8 cellular contexts compared by ENCODE assay signal in genomic region chr6:28980797-28981390, GRCh38. TPM values are rescaled to one million over a fixed set of nuclear protein-coding genes. Genes with fewer than 3 reads are reported as not detected.
DNase-seq lines count a peak whose midpoint lies in the region; ATAC-seq and TF ChIP-seq lines count a peak whose summit lies in the region.

No MANE protein-coding gene starts in this region.

- H3K4me1 ChIP-seq in A673 (ENCODE audit: insufficient read depth, low read length, poor library complexity, severe bottlenecking) (peaks cover 31% of the 10 kb centered on the region), esophagus muscularis mucosa (peaks cover 4 to 34% (median 27%) of the 10 kb centered on the region in 4 donors), tibial artery (peaks cover 0 to 10% (median 0%) of the 10 kb centered on the region in 4 donors)

- CTCF ChIA-PET in A673 (lab: Charles Lee), result interaction anchor here (0.6 kb wide), 1 partner anchor 114 kb away, joined by 3 read pairs; no protein-coding TSS in a partner anchor

- no TSS peak for BruUV-seq in A673 (replicated peaks; lab: Mats Ljungman, UMichigan)

- H3K27ac ChIP-seq in A673 (ENCODE audit: low read depth, low read length, poor library complexity, severe bottlenecking) (peak overlapping the region; percentile 67), esophagus muscularis mucosa (replicated peaks in 1 of 4) (peak overlapping the region; percentile 71 to 79 (median 79)), tibial artery (peak overlapping the region; percentile 71 to 75)

- ATAC-seq in HG03442 (IDR thresholded peaks at IDR 0.05; ENCODE audit: unreplicated experiment), result peak; percentile 38

- no peaks in the 10 kb centered on the region for H3K27me3 ChIP-seq in A673 (replicated peaks; ENCODE audit: insufficient read depth, low read depth, low read length, poor library complexity)
- peaks cover 0 to 23% (median 6%) of the 10 kb centered on the region in 4 donors for H3K27me3 ChIP-seq in esophagus muscularis mucosa
- peaks cover 0 to 10% of the 10 kb centered on the region in 2 donors for H3K27me3 ChIP-seq in tibial artery

- DNase-seq in A673 (ENCODE audit: low spot score) (peak; percentile 93), NOMO-1 treated with DMSO at 0.1 percent for 48 hours (lab: John Stamatoyannopoulos, UW; ENCODE audit: unreplicated experiment) (peak; percentile 82), esophagus muscularis mucosa (ENCODE audit: extremely low spot score) (no peak), myocyte (ENCODE audit: low read depth) (peak; percentile 83), tibial artery (peak in 1 of 2 donors; percentile 41)
- DNase-seq in activated CD8-positive, alpha-beta memory T cell treated with anti-CD3 and anti-CD28 coated beads, Interleukin-2, amount 50 U/mL, for 4 hours, result peak; percentile 23

- H3K9me3 ChIP-seq in A673 (ENCODE audit: low read depth, low read length, poor library complexity, severe bottlenecking) (no peaks in the 10 kb centered on the region), esophagus muscularis mucosa (no peaks in the 10 kb centered on the region), tibial artery (no peaks in the 10 kb centered on the region)

- TF ChIP-seq CTCF in A673 (conservative IDR thresholded peaks at IDR 0.05; ENCODE audit: low read depth, low read length) (peak; percentile 53), GM12874 (IDR thresholded peaks at IDR 0.05; ENCODE audit: insufficient read depth, low read depth, low read length) (peak; percentile 12; the same call in 1 of the 2 replicates), esophagus muscularis mucosa (IDR thresholded peaks at IDR 0.05) (peak; percentile 5 to 30 (median 18)), tibial artery (IDR thresholded peaks at IDR 0.05) (peak; percentile 40 to 42)

- peak overlapping the region; percentile 59 for H3K4me3 ChIP-seq in A673 (ENCODE audit: low read depth, low read length, poor library complexity, severe bottlenecking)
- peak overlapping the region; percentile 57 to 72 (median 65) for H3K4me3 ChIP-seq in esophagus muscularis mucosa
- peak overlapping the region; percentile 54 to 68 for H3K4me3 ChIP-seq in tibial artery

- no peaks in the 10 kb centered on the region for H3K36me3 ChIP-seq in A673 (ENCODE audit: insufficient read depth, low read length, poor library complexity, severe bottlenecking)
- H3K36me3 ChIP-seq in esophagus muscularis mucosa, result no peaks in the 10 kb centered on the region
- H3K36me3 ChIP-seq in tibial artery, result no peaks in the 10 kb centered on the region

- POLR2A ChIA-PET in A673 (lab: Charles Lee; ENCODE audit: low non-redundant PET), result no interaction called here

- WGBS in esophagus muscularis mucosa, result 3% methylated on average over 16 of the region's 16 CpGs

- no peak for TF ChIP-seq POLR2A in esophagus muscularis mucosa (IDR thresholded peaks at IDR 0.05; ENCODE audit: low read depth)

- intact Hi-C loops in A673 (cut with micrococcal nuclease; ENCODE audit: unreplicated experiment) (loop anchor here (2.0 to 10.0 kb wide), 3 partner anchors 40 to 169 kb away; no protein-coding TSS in a partner anchor), esophagus muscularis mucosa (cut with DNase I) (loop anchor here (2.0 kb wide), 1 partner anchor 36 kb away; no protein-coding TSS in a partner anchor), tibial artery (cut with DNase I; ENCODE audit: low total_unique reads) (loop anchor here (5.0 kb wide), 1 partner anchor 39 kb away; no protein-coding TSS in a partner anchor)

- TF ChIP-seq EP300 in esophagus muscularis mucosa (IDR thresholded peaks at IDR 0.05), result no peak

RNA-seq across cellular contexts. Expression of gene ZNF311, which starts 24.2 kb away (rescaled TPM):
- 0.84 and 0.92 TPM in 2 replicates for total RNA-seq in A673 (2021)
- 1 to 10 TPM in 1 of 4 donors, under 1 TPM in 3; 0.17 to 1.7 (median 0.53) TPM for total RNA-seq in esophagus muscularis mucosa
- total RNA-seq in myocyte, result 0.32 and 1.5 TPM in 2 replicates
- 0.62 TPM for polyA plus RNA-seq in myocyte (2012)

RNA-seq across cellular contexts. Expression of gene TRIM27, which starts 57.1 kb away (rescaled TPM):
- total RNA-seq in A673 (2021), result 70.5 and 81.1 TPM in 2 replicates
- total RNA-seq in esophagus muscularis mucosa, result 10 to 100 TPM; 31.1 to 42.2 (median 36.0) TPM
- total RNA-seq in myocyte, result 65.7 and 67.2 TPM in 2 replicates
- 40.8 TPM for polyA plus RNA-seq in myocyte (2012)
